Comparison of ENCODE assay signal across 24 cellular contexts in genomic region chr13:20740021-20740420, GRCh38. TPM values are rescaled to one million over a fixed set of nuclear protein-coding genes. Genes with fewer than 3 reads are reported as not detected.
DNase-seq lines count a peak whose midpoint lies in the region; ATAC-seq and TF ChIP-seq lines count a peak whose summit lies in the region.
"Had no signal": no experiment of that assay in that cellular context is flagged by ENCODE, and none has a peak within 500 bp of the region (broad histone marks: within the 10 kb centered on the region; RNA-seq: fewer than 3 reads in every experiment).

No MANE protein-coding gene starts in this region.

- 97 to 99% (median 98%) methylated on average over 22 of the region's 22 CpGs for WGBS in psoas muscle, 3 donors

- no peaks in the 10 kb centered on the region for H3K9me3 ChIP-seq in upper lobe of right lung
- H3K9me3 ChIP-seq in psoas muscle: no peaks in the 10 kb centered on the region
- H3K9me3 ChIP-seq: BE2C had no signal

- H3K4me1 ChIP-seq in upper lobe of right lung (no peaks in the 10 kb centered on the region), psoas muscle (no peaks in the 10 kb centered on the region)
- H3K4me1 ChIP-seq: BE2C, BLaER1 had no signal

- TF ChIP-seq CTCF in upper lobe of right lung (IDR thresholded peaks at IDR 0.05) (no peak), psoas muscle (IDR thresholded peaks at IDR 0.05) (no peak)

- H3K27ac ChIP-seq in upper lobe of right lung: no peak overlapping the region
- H3K27ac ChIP-seq in psoas muscle: no peak overlapping the region
- H3K27ac ChIP-seq: BLaER1 had no signal

- no peaks in the 10 kb centered on the region for H3K36me3 ChIP-seq in upper lobe of right lung
- peaks cover 0 to 10% of the 10 kb centered on the region in 2 donors for H3K36me3 ChIP-seq in psoas muscle (ENCODE audit: insufficient read depth in 1 of 2, low read depth in 1 of 2)
- H3K36me3 ChIP-seq: BE2C had no signal

- H3K27ac Mint-ChIP-seq in stimulated activated naive CD8-positive, alpha-beta T cell treated with anti-CD3 and anti-CD28 coated beads, Interleukin-15, amount 100 ng/mL, for 72 hours: no peak overlapping the region
- H3K27ac Mint-ChIP-seq: CD14-positive monocyte; CD4-positive, alpha-beta memory T cell; CD4-positive, CD25-positive, alpha-beta regulatory T cell had no signal

- no peak for DNase-seq in stimulated activated naive CD8-positive, alpha-beta T cell treated with anti-CD3 and anti-CD28 coated beads, Interleukin-15, amount 100 ng/mL, for 72 hours
- no peak for DNase-seq in stimulated activated naive CD8-positive, alpha-beta T cell treated with anti-CD3 and anti-CD28 coated beads, Interleukin-15, Interleukin-2, amounts not matched to agents 100 U/mL and 50 U/mL, for 24 hours
- DNase-seq in mesenteric fat pad (ENCODE audit: low spot score) (peak; percentile 86), upper lobe of right lung (no peak), HPDE6-E6E7 (ENCODE audit: extremely low spot score) (no peak), psoas muscle (no peak)
- DNase-seq: 8988T; ACHN; BE2C; C1 segment of cervical spinal cord; CD4-positive, alpha-beta memory T cell; CD4-positive, CD25-positive, alpha-beta regulatory T cell; CD8-positive, alpha-beta memory T cell; COR-L47; DMS 273 treated with DMSO at 0.1 percent for 48 hours; DMS153; DMS53; DMS79; DND-41; EL; GDM1 had no signal

- H3K4me3 ChIP-seq in upper lobe of right lung (no peak overlapping the region), psoas muscle (no peak overlapping the region)
- H3K4me3 ChIP-seq: BLaER1, GM12878 had no signal

- no peaks in the 10 kb centered on the region for H3K27me3 ChIP-seq in upper lobe of right lung
- no peaks in the 10 kb centered on the region for H3K27me3 ChIP-seq in psoas muscle (ENCODE audit: insufficient read depth in 3 of 3, low read length in 2 of 3)
- H3K27me3 ChIP-seq: BE2C, BLaER1 had no signal

- no peak overlapping the region for H3K4me3 Mint-ChIP-seq in stimulated activated naive CD8-positive, alpha-beta T cell treated with anti-CD3 and anti-CD28 coated beads, Interleukin-15, amount 100 ng/mL, for 72 hours
- H3K4me3 Mint-ChIP-seq: CD14-positive monocyte; CD4-positive, alpha-beta memory T cell; CD4-positive, CD25-positive, alpha-beta regulatory T cell had no signal

- intact Hi-C loops in upper lobe of right lung (cut with DNase I): no loop called here
- intact Hi-C loops in psoas muscle (cut with DNase I): no loop called here

- no peaks in the 10 kb centered on the region for H3K4me1 Mint-ChIP-seq in stimulated activated naive CD8-positive, alpha-beta T cell treated with anti-CD3 and anti-CD28 coated beads, Interleukin-15, amount 100 ng/mL, for 72 hours
- H3K4me1 Mint-ChIP-seq: CD14-positive monocyte; CD4-positive, alpha-beta memory T cell; CD8-positive, alpha-beta memory T cell had no signal

- peak; percentile 20 for ATAC-seq in stimulated activated naive CD8-positive, alpha-beta T cell treated with anti-CD3 and anti-CD28 coated beads, Interleukin-15, amount 100 ng/mL, for 72 hours
- no peak for ATAC-seq in stimulated activated naive CD8-positive, alpha-beta T cell treated with anti-CD3 and anti-CD28 coated beads, Interleukin-15, Interleukin-2, amounts not matched to agents 100 U/mL and 50 U/mL, for 24 hours
- ATAC-seq in upper lobe of right lung: peak; percentile 31
- no peak for ATAC-seq in psoas muscle
- ATAC-seq: GM12878 had no signal

- H3K9me3 Mint-ChIP-seq in stimulated activated naive CD8-positive, alpha-beta T cell treated with anti-CD3 and anti-CD28 coated beads, Interleukin-15, amount 100 ng/mL, for 72 hours: peaks cover 5 to 10% of the 10 kb centered on the region in 2 donors

- no peaks in the 10 kb centered on the region for H3K27me3 Mint-ChIP-seq in stimulated activated naive CD8-positive, alpha-beta T cell treated with anti-CD3 and anti-CD28 coated beads, Interleukin-15, amount 100 ng/mL, for 72 hours
- H3K27me3 Mint-ChIP-seq: CD4-positive, alpha-beta memory T cell; CD4-positive, CD25-positive, alpha-beta regulatory T cell; CD8-positive, alpha-beta memory T cell had no signal

RNA-seq across cellular contexts. Expression of gene EEF1AKMT1, which starts 33.7 kb away (rescaled TPM):
- 9.0 TPM for total RNA-seq in mesenteric fat pad
- total RNA-seq in upper lobe of right lung: 8.9 TPM
- 1 to 10 TPM; 8.2 to 8.9 (median 8.2) TPM for total RNA-seq in psoas muscle
- polyA plus RNA-seq in psoas muscle: 1 to 10 TPM; 5.1 to 9.9 (median 7.1) TPM

RNA-seq across cellular contexts. Expression of gene IL17D, which starts 36.5 kb away (rescaled TPM):
- total RNA-seq in mesenteric fat pad (2.2 TPM), upper lobe of right lung (3.8 TPM), psoas muscle (10 to 100 TPM in 3 of 4 donors, 1 to 10 TPM in 1; 3.0 to 78.9 (median 39.4) TPM)
- polyA plus RNA-seq in psoas muscle: 1 to 10 TPM; 1.0 to 7.7 (median 5.6) TPM
- total RNA-seq: CD4-positive, alpha-beta memory T cell; CD4-positive, CD25-positive, alpha-beta regulatory T cell had no signal
- polyA plus RNA-seq: CD14-positive monocyte; CD4-positive, alpha-beta memory T cell had no signal

Comparison
In these comparisons a context has a peak if more than half of its experiments do, and no peak if none do; other contexts are left out.
1. ATAC-seq: peak in stimulated activated naive CD8-positive, alpha-beta T cell treated with anti-CD3 and anti-CD28 coated beads, Interleukin-15, amount 100 ng/mL, for 72 hours (single experiment) and upper lobe of right lung (single experiment); none in stimulated activated naive CD8-positive, alpha-beta T cell treated with anti-CD3 and anti-CD28 coated beads, Interleukin-15, Interleukin-2, amounts not matched to agents 100 U/mL and 50 U/mL, for 24 hours (single experiment) and psoas muscle (0 of 4).